37 cellular contexts compared by ENCODE assay signal in genomic region chr1:219952361-219952760, GRCh38. TPM values are rescaled to one million over a fixed set of nuclear protein-coding genes. Genes with fewer than 3 reads are reported as not detected.
"Had no signal": no experiment of that assay in that cellular context is flagged by ENCODE, and none has a peak within 500 bp of the region (broad histone marks: within the 10 kb centered on the region; RNA-seq: fewer than 3 reads in every experiment).

No MANE protein-coding gene starts in this region.

- FAIRE-seq: astrocyte, bronchial epithelial cell, colon had no signal

- H3K4me3 ChIP-seq: adrenal gland, ascending aorta, body of pancreas, breast epithelium, cardiac muscle cell, colonic mucosa had no signal

- DNase-seq: activated effector memory CD4-positive, alpha-beta T cell treated with anti-CD3 and anti-CD28 coated beads, Interleukin-2, amount 50 U/mL, for 16 hours; activated effector memory CD4-positive, alpha-beta T cell treated with Interleukin-2 at 50 U/mL for 16 hours; activated gamma-delta T cell; activated gamma-delta T cell treated with Interleukin-2 at 50 U/mL for 16 hours; activated naive CD4-positive, alpha-beta T cell; activated naive CD4-positive, alpha-beta T cell treated with anti-CD3 and anti-CD28 coated beads for 36 hours; activated naive CD4-positive, alpha-beta T cell treated with anti-CD3 and anti-CD28 coated beads, Interleukin-2, amount 10 ng/mL, durations not matched to agents 7 days and 5 days; activated naive CD4-positive, alpha-beta T cell treated with anti-CD3 and anti-CD28 coated beads, Interleukin-2, amount 50 U/mL, for 16 hours; activated naive CD4-positive, alpha-beta T cell treated with Interleukin-2 at 50 U/mL for 16 hours; activated naive CD8-positive, alpha-beta T cell treated with anti-CD3 and anti-CD28 coated beads for 36 hours; activated naive CD8-positive, alpha-beta T cell treated with anti-CD3 and anti-CD28 coated beads, Interleukin-2, amount 10 ng/mL, durations not matched to agents 7 days and 5 days; activated naive CD8-positive, alpha-beta T cell treated with anti-CD3 and anti-CD28 coated beads, Interleukin-2, amount 50 U/mL, for 24 hours; activated T-cell treated with anti-CD3 and anti-CD28 coated beads, Interleukin-2, amount 50 U/mL, for 48 hours; activated T-cell treated with anti-CD3 and anti-CD28 coated beads, Interleukin-2, amount 50 U/mL, for 72 hours; adrenal gland; amniotic stem cell; amygdala; anterior cingulate cortex; aorta; body of pancreas; brain microvascular endothelial cell; caudate nucleus; central memory CD4-positive, alpha-beta T cell; cerebellar nuclear complex; colonic mucosa had no signal

- H3K9me3 ChIP-seq: adrenal gland, ascending aorta, body of pancreas, colonic mucosa had no signal

- ATAC-seq: activated naive CD4-positive, alpha-beta T cell treated with anti-CD3 and anti-CD28 coated beads, Interleukin-2, amount 50 U/mL, for 72 hours; activated naive CD8-positive, alpha-beta T cell treated with anti-CD3 and anti-CD28 coated beads, Interleukin-2, amount 50 U/mL, for 24 hours; activated T-cell treated with anti-CD3 and anti-CD28 coated beads, Interleukin-2, amount 50 U/mL, for 72 hours; activated T-helper 17 cell treated with anti-CD3 and anti-CD28 coated beads, Interleukin-2, amount 50 U/mL, for 72 hours; body of pancreas had no signal

- H3K27ac ChIP-seq: adrenal gland, ascending aorta, body of pancreas, brain microvascular endothelial cell, breast epithelium, cardiac muscle cell, colonic mucosa had no signal

- H3K36me3 ChIP-seq: adrenal gland, ascending aorta, brain microvascular endothelial cell, breast epithelium, cardiac muscle cell, colonic mucosa had no signal

- H3K4me1 ChIP-seq: adrenal gland, ascending aorta, breast epithelium, colonic mucosa had no signal

- H3K27me3 ChIP-seq: adrenal gland, ascending aorta, body of pancreas, brain microvascular endothelial cell, breast epithelium, cardiac muscle cell had no signal

RNA-seq across cellular contexts. Expression of gene SLC30A10, which starts 24.0 kb away (rescaled TPM):
- total RNA-seq: activated naive CD4-positive, alpha-beta T cell treated with anti-CD3 and anti-CD28 coated beads for 36 hours; activated naive CD4-positive, alpha-beta T cell treated with anti-CD3 and anti-CD28 coated beads, Interleukin-2, amount 50 U/mL, for 72 hours; activated naive CD8-positive, alpha-beta T cell treated with anti-CD3 and anti-CD28 coated beads for 36 hours; activated naive CD8-positive, alpha-beta T cell treated with anti-CD3 and anti-CD28 coated beads, Interleukin-2, amount 10 ng/mL, durations not matched to agents 7 days and 5 days; activated T-cell treated with anti-CD3 and anti-CD28 coated beads, Interleukin-2, amount 50 U/mL, for 72 hours; activated T-helper 1 cell treated with anti-CD3 and anti-CD28 coated beads, Interleukin-12 subunit alpha, Interleukin-12 subunit beta, Interleukin-2, Interleukin-4 antibody, amounts not matched to agents 30 ng/mL and 10 ng/mL and 1 ng/mL, durations not matched to agents 14 hours and 24 hours and 36 hours; activated T-helper 17 cell treated with anti-CD3 and anti-CD28 coated beads, Interleukin-2, amount 50 U/mL, for 72 hours; activated T-helper 2 cell treated with anti-CD3 and anti-CD28 coated beads, Interferon-gamma antibody, Interleukin-2, Interleukin-4, amounts not matched to agents 10 μg/mL and 5 μg/mL and 100 μg/mL, durations not matched to agents 14 hours and 24 hours and 36 hours; aorta; ascending aorta; astrocyte; breast epithelium; bronchial epithelial cell; cardiac septum; chondrocyte had no signal
